Comparison of ENCODE assay signal across 1 cellular context in genomic region chr19:799076-799881, GRCh38.
TF ChIP-seq lines count a peak whose summit lies in the region.

No MANE protein-coding gene starts in this region.

TF ChIP-seq in GM23338, 12 proteins besides CTCF, POLR2A, EP300 and RAD21 (continued from another document):
- TF ChIP-seq ZNF462 (CRISPR knock-in tag; IDR thresholded peaks at IDR 0.05) (no peak), EZH2phosphoT487 (IDR thresholded peaks at IDR 0.05; ENCODE audit: unreplicated experiment) (no peak), CREB1 (CRISPR knock-in tag; IDR thresholded peaks at IDR 0.05; ENCODE audit: low read depth) (no peak), EZH2 (IDR thresholded peaks at IDR 0.05; ENCODE audit: low read depth, unreplicated experiment) (no peak)
